Comparison of ENCODE assay signal across 1 cellular context in genomic region chr12:79203103-79203502, GRCh38.
TF ChIP-seq lines count a peak whose summit lies in the region.

No MANE protein-coding gene starts in this region.

TF ChIP-seq in GM12878, 131 proteins besides CTCF, POLR2A, EP300 and RAD21 (continued from another document):
- TF ChIP-seq BCLAF1 (IDR thresholded peaks at IDR 0.05) = no peak
- TF ChIP-seq RELA (IDR thresholded peaks at IDR 0.05; ENCODE audit: borderline replicate concordance, partially characterized antibody) = no peak
- no peak for TF ChIP-seq JUNB (IDR thresholded peaks at IDR 0.05)
- no peak for TF ChIP-seq IRF3 (IDR thresholded peaks at IDR 0.05)
- no peak for TF ChIP-seq SPI1 (IDR thresholded peaks at IDR 0.05; ENCODE audit: borderline replicate concordance, insufficient read depth, low read depth, low read length)
